ENCODE assay signal across 11 cellular contexts in the genomic region with DNA sequence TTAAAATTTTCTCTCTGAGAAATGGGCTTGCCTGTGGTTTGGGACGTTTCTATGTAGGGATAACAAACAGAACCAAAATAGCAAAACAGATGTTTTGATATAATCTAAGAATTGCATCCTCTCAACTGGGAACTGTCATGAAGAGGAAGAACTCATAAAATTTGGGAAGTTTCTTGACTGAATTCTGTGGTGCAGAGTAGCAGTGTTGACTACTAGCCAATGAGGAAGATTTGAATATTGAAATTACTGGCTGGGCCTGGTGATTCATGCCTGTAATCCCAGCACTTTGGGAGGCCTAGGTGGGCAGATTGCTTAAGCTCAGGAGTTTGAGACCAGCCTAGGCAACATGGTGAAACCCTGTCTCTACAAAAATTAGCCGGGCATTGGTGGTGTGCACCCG. TPM values are rescaled to one million over a fixed set of nuclear protein-coding genes. Genes with fewer than 3 reads are reported as not detected.
DNase-seq lines count a peak whose midpoint lies in the region; ATAC-seq and TF ChIP-seq lines count a peak whose summit lies in the region.
"Had no signal": no experiment of that assay in that cellular context is flagged by ENCODE, and none has a peak within 500 bp of the region (broad histone marks: within the 10 kb centered on the region; RNA-seq: fewer than 3 reads in every experiment).

No MANE protein-coding gene starts in this region.

- no peak overlapping the region for H3K4me3 ChIP-seq in CD4-positive, alpha-beta memory T cell (ENCODE audit: low read length in 2 of 2)
- H3K4me3 ChIP-seq in colonic mucosa: no peak overlapping the region
- H3K4me3 ChIP-seq: lung had no signal

- peaks cover 7% of the 10 kb centered on the region for H3K36me3 ChIP-seq in CD4-positive, alpha-beta memory T cell (ENCODE audit: insufficient read depth, low read length)
- no peaks in the 10 kb centered on the region for H3K36me3 ChIP-seq in colonic mucosa

- H3K27ac ChIP-seq in CD4-positive, alpha-beta memory T cell (ENCODE audit: low read depth, low read length): peak overlapping the region; percentile 52
- H3K27ac ChIP-seq in colonic mucosa: peak overlapping the region; percentile 38

- POLR2A ChIA-PET in CD4-positive, alpha-beta memory T cell (lab: Charles Lee; ENCODE audit: partially characterized antibody): interaction anchor here (0.6 to 2.3 kb wide), 8 partner anchors 11 to 149 kb away, joined by 3 to 14 read pairs (median 8); partner anchors contain the start of gene ZNF609

- peak overlapping the region in 7 of 8 donors; percentile 49 to 80 (median 69) for H3K4me3 Mint-ChIP-seq in CD4-positive, alpha-beta memory T cell
- H3K4me3 Mint-ChIP-seq in nephron progenitor cell: peak overlapping the region; percentile 28

- H3K9me3 Mint-ChIP-seq in CD4-positive, alpha-beta memory T cell: no peaks in the 10 kb centered on the region
- no peaks in the 10 kb centered on the region for H3K9me3 Mint-ChIP-seq in nephron progenitor cell

- no peak for TF ChIP-seq CTCF in colonic mucosa (IDR thresholded peaks at IDR 0.05)
- TF ChIP-seq CTCF in nephron progenitor cell (IDR thresholded peaks at IDR 0.05): no peak

- CTCF ChIA-PET in CD4-positive, alpha-beta memory T cell (lab: Charles Lee; ENCODE audit: partially characterized antibody): interaction anchor here (0.5 to 2.5 kb wide), 6 partner anchors 8 to 151 kb away, joined by 3 to 13 read pairs (median 4); no protein-coding TSS in a partner anchor

- no peak overlapping the region for H3K9ac ChIP-seq in colonic mucosa (ENCODE audit: low read depth in 2 of 2, low read length in 2 of 2)

- intact Hi-C loops in CD4-positive, alpha-beta memory T cell (cut with micrococcal nuclease): loop anchor here (2.0 kb wide), 1 partner anchor 42 kb away; the partner anchor contains the start of gene ZNF609
- intact Hi-C loops in colonic mucosa (cut with DNase I): no loop called here

- peaks cover 76% of the 10 kb centered on the region for H3K4me1 ChIP-seq in CD4-positive, alpha-beta memory T cell (ENCODE audit: insufficient read depth, low read length)
- peaks cover 11% of the 10 kb centered on the region for H3K4me1 ChIP-seq in colonic mucosa

- ATAC-seq in GM21576 (IDR thresholded peaks at IDR 0.05; ENCODE audit: unreplicated experiment) (no peak), HG03175 (IDR thresholded peaks at IDR 0.05; ENCODE audit: unreplicated experiment) (no peak)
- ATAC-seq: activated CD4-positive, CD25-positive, alpha-beta regulatory T cell treated with anti-CD3 and anti-CD28 coated beads, Interleukin-2, amount 50 U/mL, for 24 hours had no signal

- H3K4me1 Mint-ChIP-seq in CD4-positive, alpha-beta memory T cell: peaks cover 66 to 88% (median 76%) of the 10 kb centered on the region in 4 donors
- peaks cover 85% of the 10 kb centered on the region for H3K4me1 Mint-ChIP-seq in nephron progenitor cell

- H3K27me3 ChIP-seq in CD4-positive, alpha-beta memory T cell (ENCODE audit: insufficient read depth, low read length): no peaks in the 10 kb centered on the region
- H3K27me3 ChIP-seq in colonic mucosa: no peaks in the 10 kb centered on the region

- no peaks in the 10 kb centered on the region for H3K27me3 Mint-ChIP-seq in CD4-positive, alpha-beta memory T cell
- H3K27me3 Mint-ChIP-seq in nephron progenitor cell (ENCODE audit: low read depth, poor library complexity): peaks cover 3% of the 10 kb centered on the region

- DNase-seq in CD4-positive, alpha-beta memory T cell: no peak
- DNase-seq in M059J (ENCODE audit: low read depth) (peak; percentile 32), colonic mucosa (no peak), nephron progenitor cell (no peak), inferior parietal cortex (ENCODE audit: extremely low spot score) (no peak)
- DNase-seq in stimulated activated CD4-positive, alpha-beta T cell treated with anti-CD3 and anti-CD28 coated beads, Interleukin-4, amount 100 ng/mL, for 4 hours: no peak
- DNase-seq: stimulated activated CD4-positive, alpha-beta T cell treated with anti-CD3 and anti-CD28 coated beads, Interleukin-4, amount 100 ng/mL, for 1 hour had no signal

- H3K36me3 Mint-ChIP-seq in CD4-positive, alpha-beta memory T cell: peaks cover 31 to 38% of the 10 kb centered on the region in 2 donors
- peaks cover 46% of the 10 kb centered on the region for H3K36me3 Mint-ChIP-seq in nephron progenitor cell (ENCODE audit: low read depth)

- H3K9me3 ChIP-seq in CD4-positive, alpha-beta memory T cell (ENCODE audit: control insufficient read depth in 1 of 2, low read length in 2 of 2): no peaks in the 10 kb centered on the region
- no peaks in the 10 kb centered on the region for H3K9me3 ChIP-seq in colonic mucosa

- H3K27ac Mint-ChIP-seq in CD4-positive, alpha-beta memory T cell: peak overlapping the region; percentile 68 to 94 (median 84)
- H3K27ac Mint-ChIP-seq in nephron progenitor cell: peak overlapping the region; percentile 93

RNA-seq across cellular contexts. Expression of gene ZNF609, which starts 42.2 kb away (rescaled TPM):
- 10 to 100 TPM; 53.7 to 56.9 TPM for total RNA-seq in CD4-positive, alpha-beta memory T cell
- polyA plus RNA-seq in CD4-positive, alpha-beta memory T cell: 10 to 100 TPM in 1 of 2 donors, 1 to 10 TPM in 1; 1.4 to 16.5 TPM
- 10.6 and 18.1 TPM in 2 replicates for total RNA-seq in M059J (2014; rRNA removed; shearing (Covaris generic))
- total RNA-seq in colonic mucosa: 10 to 100 TPM; 24.5 to 24.8 TPM
